In the genomic region with DNA sequence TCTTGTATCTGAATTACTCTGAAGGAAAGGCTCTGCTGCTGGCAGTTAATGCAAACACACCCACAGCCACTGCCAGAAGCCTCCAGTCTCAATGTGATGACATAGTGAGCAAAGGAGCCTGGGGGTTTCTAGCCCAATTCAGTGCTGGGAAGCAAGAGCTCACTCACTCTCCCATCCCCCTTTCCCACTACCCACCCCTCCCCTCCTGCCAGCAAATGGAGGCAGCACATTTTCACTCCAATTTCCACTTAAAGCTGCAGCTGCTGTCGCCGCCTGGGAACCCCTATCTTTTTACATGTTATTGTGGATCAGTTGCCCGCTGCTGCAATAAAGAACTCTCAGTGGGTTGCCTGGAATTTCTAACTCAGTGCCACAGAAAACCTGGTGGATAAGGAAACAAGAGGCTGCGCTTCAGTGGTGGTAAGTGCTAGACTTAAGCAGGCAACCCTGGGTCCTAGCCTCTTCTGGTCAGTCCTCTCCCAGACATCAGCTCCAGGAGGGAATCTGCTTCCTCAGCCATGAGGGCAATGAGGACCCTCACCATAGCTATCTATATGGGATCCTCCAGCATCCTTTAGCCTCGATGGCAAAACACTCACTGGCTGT, we compare ENCODE assay signal across 2 cellular contexts.
TF ChIP-seq lines count a peak whose summit lies in the region.

No MANE protein-coding gene starts in this region.

TF ChIP-seq in GM23338, 12 proteins besides CTCF, POLR2A, EP300 and RAD21 (continues in another document):
- TF ChIP-seq STAT1 (IDR thresholded peaks at IDR 0.05; ENCODE audit: unreplicated experiment) = no peak
- no peak for TF ChIP-seq REST (IDR thresholded peaks at IDR 0.05; ENCODE audit: unreplicated experiment)
- TF ChIP-seq EZH2 (IDR thresholded peaks at IDR 0.05; ENCODE audit: low read depth, unreplicated experiment) = no peak
- TF ChIP-seq NANOG (IDR thresholded peaks at IDR 0.05; ENCODE audit: borderline replicate concordance) = no peak
- TF ChIP-seq ZNF331 (CRISPR knock-in tag; IDR thresholded peaks at IDR 0.05; ENCODE audit: low read depth) = no peak
- TF ChIP-seq ZNF462 (CRISPR knock-in tag; IDR thresholded peaks at IDR 0.05) = no peak
- TF ChIP-seq ZNF114 (CRISPR knock-in tag; IDR thresholded peaks at IDR 0.05) = no peak
- no peak for TF ChIP-seq EZH2phosphoT487 (IDR thresholded peaks at IDR 0.05; ENCODE audit: unreplicated experiment)
- TF ChIP-seq ETS1 (IDR thresholded peaks at IDR 0.05) = no peak

TF ChIP-seq in H1, 55 proteins besides CTCF, POLR2A, EP300 and RAD21:
- TF ChIP-seq TEAD4 (IDR thresholded peaks at IDR 0.05; ENCODE audit: low read depth, low read length) (peak; percentile 29; the same call in 1 of the 2 replicates), CREB1 (IDR thresholded peaks at IDR 0.05) (peak; percentile 69), ASH2L (IDR thresholded peaks at IDR 0.05; ENCODE audit: low read length) (no peak), SIRT6 (IDR thresholded peaks at IDR 0.05; ENCODE audit: low read length) (no peak)
